ENCODE assay signal across 12 cellular contexts in genomic region chr2:235005603-235006259, GRCh38. TPM values are rescaled to one million over a fixed set of nuclear protein-coding genes. Genes with fewer than 3 reads are reported as not detected.
DNase-seq lines count a peak whose midpoint lies in the region; ATAC-seq, FAIRE-seq and TF ChIP-seq lines count a peak whose summit lies in the region.
"Had no signal": no experiment of that assay in that cellular context is flagged by ENCODE, and none has a peak within 500 bp of the region (broad histone marks: within the 10 kb centered on the region; RNA-seq: fewer than 3 reads in every experiment).

No MANE protein-coding gene starts in this region.

- H3K27me3 ChIP-seq in GM23248 (replicated peaks; ENCODE audit: insufficient read depth) (no peaks in the 10 kb centered on the region), heart right ventricle (no peaks in the 10 kb centered on the region), pancreas (no peaks in the 10 kb centered on the region)

- in situ Hi-C loops in GM23248 (cut with MboI): no loop called here

- intact Hi-C loops in heart right ventricle (cut with DNase I): loop anchor here in 6 of 10 donors (5.0 to 10.0 kb wide), 2 partner anchors 99 to 102 kb away; no protein-coding TSS in a partner anchor
- intact Hi-C loops in pancreas (cut with DNase I): no loop called here

- H3K4me3 ChIP-seq in GM23248 (no peak overlapping the region), heart right ventricle (no peak overlapping the region), pancreas (peak overlapping the region in 1 of 4 donors; percentile 2)
- H3K4me3 ChIP-seq: SK-N-MC had no signal

- H3K4me2 ChIP-seq in GM23248 (ENCODE audit: unreplicated experiment): no peak overlapping the region

- ATAC-seq in heart right ventricle: peak; percentile 77 to 91 (median 84)
- ATAC-seq in pancreas: peak; percentile 39 to 69 (median 62)
- no peak for ATAC-seq in HG02759 (IDR thresholded peaks at IDR 0.05; ENCODE audit: unreplicated experiment)
- ATAC-seq: stimulated activated memory B cell treated with anti-CD40 and anti-IgM and Interleukin-4, amounts not matched to agents 10 μg/mL and 1 μg/mL and 100 μg/mL, for 72 hours had no signal

- no peak overlapping the region for H3K9ac ChIP-seq in GM23248

- H3K9me2 ChIP-seq in GM23248 (ENCODE audit: insufficient read depth): no peaks in the 10 kb centered on the region

- 61 to 62% methylated on average over 20 of the region's 20 CpGs for WGBS in GM23248 (ENCODE audit: low coverage in 1 of 2, low lambda C conversion rate in 2 of 2, missing lambda C conversion rate in 2 of 2), 2 experiments
- WGBS in heart right ventricle, 2 donors: 41 to 47% methylated on average over 20 of the region's 20 CpGs
- whole genome bisulfite sequencing in pancreas, 2 donors: 24 to 30% methylated on average over 20 of the region's 20 CpGs

- H3K36me3 ChIP-seq in GM23248 (ENCODE audit: low read depth) (peaks cover 11% of the 10 kb centered on the region; the same call in 1 of the 2 replicates), heart right ventricle (no peaks in the 10 kb centered on the region), pancreas (no peaks in the 10 kb centered on the region)

- DNase-seq in GM23248: peak; percentile 42
- DNase-seq in SHP77 treated with DMSO at 0.1 percent for 48 hours (lab: John Stamatoyannopoulos, UW): peak; percentile 74
- peak; percentile 54 to 67 for DNase-seq in heart right ventricle
- peak; percentile 71 to 93 (median 84) for DNase-seq in pancreas
- DNase-seq in amniotic stem cell (lab: John Stamatoyannopoulos, UW): no peak
- no peak for DNase-seq in urothelium cell line (ENCODE audit: low spot score)
- DNase-seq in AG08395 (ENCODE audit: low spot score): no peak
- DNase-seq: activated naive CD8-positive, alpha-beta T cell treated with anti-CD3 and anti-CD28 coated beads, Interleukin-2, amount 10 ng/mL, durations not matched to agents 7 days and 5 days; naive B cell had no signal

- peaks cover 9% of the 10 kb centered on the region; the same call in 1 of the 2 replicates for H3K4me1 ChIP-seq in GM23248 (ENCODE audit: insufficient read depth)
- H3K4me1 ChIP-seq in heart right ventricle: peaks cover 11 to 69% (median 34%) of the 10 kb centered on the region in 9 donors
- H3K4me1 ChIP-seq in pancreas: peaks cover 66 to 88% (median 73%) of the 10 kb centered on the region in 3 donors

- H3K27ac ChIP-seq in GM23248 (no peak overlapping the region), heart right ventricle (peak overlapping the region in 3 of 10 donors; percentile 18 to 44 (median 19)), pancreas (peak overlapping the region; percentile 69 to 88 (median 78))
- H3K27ac ChIP-seq: SK-N-MC had no signal

- peaks cover 16% of the 10 kb centered on the region for H3F3A ChIP-seq in GM23248 (ENCODE audit: insufficient read depth)

- FAIRE-seq in pancreas (lab: Jason Lieb, UNC): no peak
- FAIRE-seq in urothelium cell line (lab: Jason Lieb, UNC): no peak

- no peak overlapping the region for H2AFZ ChIP-seq in GM23248

- peak in 7 of 9 donors; percentile 17 to 53 (median 45) for TF ChIP-seq CTCF in heart right ventricle (IDR thresholded peaks at IDR 0.05)
- peak in 2 of 4 donors; percentile 10 to 12 for TF ChIP-seq CTCF in pancreas (IDR thresholded peaks at IDR 0.05)

- H3K9me3 ChIP-seq in GM23248 (ENCODE audit: low read depth) (no peaks in the 10 kb centered on the region), heart right ventricle (no peaks in the 10 kb centered on the region), pancreas (no peaks in the 10 kb centered on the region)

- peaks cover 100% of the 10 kb centered on the region for H3K79me2 ChIP-seq in GM23248 (ENCODE audit: insufficient read depth)

- H4K20me1 ChIP-seq in GM23248 (ENCODE audit: insufficient read depth): peaks cover 3% of the 10 kb centered on the region

RNA-seq across cellular contexts. Expression of gene SH3BP4, which starts 53.9 kb away (rescaled TPM):
- total RNA-seq in GM23248 (2014; rRNA removed; shearing (Covaris generic)): 96.0 and 100 TPM in 2 replicates
- polyA plus RNA-seq in GM23248 (2016; fragmentation: Nextera tagmentation; extraction: Ambion mirVana) (59.3 and 59.5 TPM in 2 replicates), heart right ventricle (10 to 100 TPM in 1 of 2 donors, 1 to 10 TPM in 1; 8.7 to 15.3 TPM), pancreas (10 to 100 TPM; 20.5 to 22.1 TPM)
- total RNA-seq in heart right ventricle (10 to 100 TPM in 6 of 10 donors, 1 to 10 TPM in 4; 6.3 to 14.2 (median 10.8) TPM), pancreas (10 to 100 TPM; 61.6 to 99.7 (median 64.0) TPM)

Comparison
In these comparisons a context has a peak if more than half of its experiments do, and no peak if none do; other contexts are left out.
1. DNase-seq: peak in GM23248 (single experiment), SHP77 treated with DMSO at 0.1 percent for 48 hours (single experiment), heart right ventricle (2 of 2) and pancreas (6 of 6); none in amniotic stem cell (single experiment), urothelium cell line (single experiment) and AG08395 (single experiment).
2. intact Hi-C loops: an anchor here in heart right ventricle (5.0 to 10.0 kb wide); none called in pancreas.